ENCODE assay signal across 25 cellular contexts in genomic region chr2:200631287-200631686, GRCh38.
"Had no signal": no experiment of that assay in that cellular context is flagged by ENCODE, and none has a peak within 500 bp of the region (broad histone marks: within the 10 kb centered on the region; RNA-seq: fewer than 3 reads in every experiment).

No MANE protein-coding gene starts in this region.

- H3K4me1 ChIP-seq: colonic mucosa, esophagus muscularis mucosa, esophagus squamous epithelium, foreskin keratinocyte, gastrocnemius medialis, gastroesophageal sphincter had no signal

- H3K36me3 ChIP-seq: colonic mucosa, gastrocnemius medialis, heart right ventricle had no signal

- H3K4me3 ChIP-seq: colonic mucosa, coronary artery, dorsolateral prefrontal cortex, esophagus muscularis mucosa, esophagus squamous epithelium, gastrocnemius medialis, gastroesophageal sphincter, heart left ventricle, heart right ventricle, hepatocyte had no signal

- H3K27ac ChIP-seq: colonic mucosa, coronary artery, dorsolateral prefrontal cortex, epithelial cell of prostate, esophagus muscularis mucosa, esophagus squamous epithelium, foreskin keratinocyte, gastrocnemius medialis, gastroesophageal sphincter, heart left ventricle, heart right ventricle, hepatocyte had no signal

- H3K9me3 ChIP-seq: colonic mucosa, esophagus muscularis mucosa, esophagus squamous epithelium, gastrocnemius medialis had no signal

- DNase-seq: colonic mucosa; cortex of kidney; dermis blood vessel endothelial cell; dorsolateral prefrontal cortex; effector CD4-positive, alpha-beta T cell; effector CD8-positive, alpha-beta T cell; effector memory CD4-positive, alpha-beta T cell; effector memory CD8-positive, alpha-beta T cell; endodermal cell; erythroblast; esophagus squamous epithelium; foreskin fibroblast; foreskin keratinocyte; foreskin melanocyte; gastrocnemius medialis; glutamatergic neuron; head of caudate nucleus; heart left ventricle; heart right ventricle had no signal

- ATAC-seq: effector memory CD8-positive, alpha-beta T cell; esophagus mucosa; foreskin keratinocyte; gastrocnemius medialis; gastroesophageal sphincter; heart left ventricle; heart right ventricle had no signal

- H3K27me3 ChIP-seq: colonic mucosa, dorsolateral prefrontal cortex, esophagus muscularis mucosa, esophagus squamous epithelium, foreskin keratinocyte, gastrocnemius medialis, gastroesophageal sphincter, heart right ventricle, hepatocyte had no signal
